ENCODE assay signal across 26 cellular contexts in genomic region chr2:215319500-215319899, GRCh38.
"Had no signal": no experiment of that assay in that cellular context is flagged by ENCODE, and none has a peak within 500 bp of the region (broad histone marks: within the 10 kb centered on the region; RNA-seq: fewer than 3 reads in every experiment).

No MANE protein-coding gene starts in this region.

- DNase-seq: dermis blood vessel endothelial cell; dorsolateral prefrontal cortex; effector CD4-positive, alpha-beta T cell; effector memory CD4-positive, alpha-beta T cell; erythroblast; esophagus squamous epithelium; foreskin melanocyte; gastrocnemius medialis; glutamatergic neuron; head of caudate nucleus; heart right ventricle; hippocampal formation; left cardiac atrium; left lung; left ventricle myocardium superior; lower lobe of right lung; mesenchymal stem cell; mucosa of descending colon had no signal

- H3K27ac ChIP-seq: coronary artery, epithelial cell of prostate, esophagus squamous epithelium, gastrocnemius medialis, heart right ventricle, left lung, lower lobe of right lung had no signal

- H3K4me1 ChIP-seq: heart right ventricle, lower lobe of right lung had no signal

- H3K9me3 ChIP-seq: esophagus squamous epithelium, gastrocnemius medialis, heart right ventricle, left lung, lower lobe of right lung, mucosa of descending colon had no signal

- H3K27me3 ChIP-seq: dorsolateral prefrontal cortex, esophagus squamous epithelium, gastrocnemius medialis, heart right ventricle, left lung had no signal

- H3K4me3 Mint-ChIP-seq: mesothelial cell of epicardium had no signal

- FAIRE-seq: colon, endometrium, islet of Langerhans, keratinocyte had no signal

- H3K4me3 ChIP-seq: coronary artery, dorsolateral prefrontal cortex, esophagus squamous epithelium, gastrocnemius medialis, heart right ventricle, left lung, lower lobe of right lung, mucosa of descending colon had no signal

- H3K27ac Mint-ChIP-seq: mesothelial cell of epicardium had no signal

- ATAC-seq: esophagus mucosa, gastrocnemius medialis, heart right ventricle, left cardiac atrium, left lung, left ventricle myocardium superior, lower lobe of right lung, mucosa of descending colon had no signal
